Comparison of ENCODE assay signal across 1 cellular context in the genomic region with DNA sequence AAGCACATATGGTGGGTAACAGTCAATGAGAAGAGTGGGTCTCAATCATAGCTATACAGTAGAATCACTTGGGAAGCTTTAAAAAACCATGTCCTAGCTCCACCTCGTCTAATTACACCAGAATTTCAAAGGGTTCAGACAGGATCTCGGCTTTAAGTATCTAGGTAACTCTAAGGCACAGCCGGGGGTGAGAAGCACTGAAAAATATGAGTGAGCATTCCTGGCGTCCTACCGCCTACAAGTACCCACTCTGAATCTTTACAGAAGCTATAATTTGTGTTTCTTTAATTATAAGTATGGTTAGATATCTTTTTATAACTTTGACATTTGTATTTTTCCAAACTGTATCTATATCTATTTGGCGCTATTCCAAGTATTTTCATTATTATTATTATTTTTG.
TF ChIP-seq lines count a peak whose summit lies in the region.

No MANE protein-coding gene starts in this region.

TF ChIP-seq in GM12878, 131 proteins besides CTCF, POLR2A, EP300 and RAD21:
- TF ChIP-seq NFYA (IDR thresholded peaks at IDR 0.05; ENCODE audit: borderline replicate concordance, low read depth, low read length) = no peak
- no peak for TF ChIP-seq ETV6 (conservative IDR thresholded peaks at IDR 0.05 in 1 of 2, IDR thresholded peaks at IDR 0.05 in 1 of 2; ENCODE audit: borderline replicate concordance in 1 of 2, low read depth in 1 of 2)
- TF ChIP-seq ZZZ3 (IDR thresholded peaks at IDR 0.05; ENCODE audit: control insufficient read depth, insufficient read length, low read depth) = no peak
- no peak for TF ChIP-seq REST (IDR thresholded peaks at IDR 0.05; ENCODE audit: low read depth, low read length)
